ENCODE assay signal across 1 cellular context in genomic region chr10:72800000-72800740, GRCh38.
TF ChIP-seq lines count a peak whose summit lies in the region.

No MANE protein-coding gene starts in this region.

TF ChIP-seq in WTC11, 78 proteins besides CTCF, POLR2A, EP300 and RAD21 (continued from another document):
- TF ChIP-seq STAT6 (CRISPR knock-in tag; conservative IDR thresholded peaks at IDR 0.05; ENCODE audit: low read depth) (no peak), ATF6 (CRISPR knock-in tag; IDR thresholded peaks at IDR 0.05) (no peak), CREM (CRISPR knock-in tag; IDR thresholded peaks at IDR 0.05) (no peak), ESRRA (CRISPR knock-in tag; IDR thresholded peaks at IDR 0.05; ENCODE audit: borderline replicate concordance) (no peak), CBFB (CRISPR knock-in tag; IDR thresholded peaks at IDR 0.05; ENCODE audit: low read depth) (no peak), GABPB1 (CRISPR knock-in tag; IDR thresholded peaks at IDR 0.05) (no peak), KAT7 (CRISPR knock-in tag; IDR thresholded peaks at IDR 0.05; ENCODE audit: borderline replicate concordance) (no peak)
